1 cellular context compared by ENCODE assay signal in genomic region chr4:119300388-119301131, GRCh38.
TF ChIP-seq lines count a peak whose summit lies in the region.

No MANE protein-coding gene starts in this region.

TF ChIP-seq in HEK293, 187 proteins besides CTCF, POLR2A, EP300 and RAD21 (continued from another document and continues in another):
- no peak for TF ChIP-seq ZNF449 (tag by site-specific recombination; IDR thresholded peaks at IDR 0.05)
- no peak for TF ChIP-seq ZSCAN18 (tag by site-specific recombination; IDR thresholded peaks at IDR 0.05)
- no peak for TF ChIP-seq ZNF362 (tag by site-specific recombination; IDR thresholded peaks at IDR 0.05)
- TF ChIP-seq ZNF184 (tag by site-specific recombination; IDR thresholded peaks at IDR 0.05), result 0 out of 2 replicates have a peak, but pooled peaks have one; percentile 8
- no peak for TF ChIP-seq ZNF214 (tag by site-specific recombination; IDR thresholded peaks at IDR 0.05; ENCODE audit: borderline replicate concordance)
- TF ChIP-seq ZNF18 (tag by site-specific recombination; IDR thresholded peaks at IDR 0.05), result no peak
- TF ChIP-seq SALL2 (tag by site-specific recombination; IDR thresholded peaks at IDR 0.05; ENCODE audit: borderline replicate concordance), result no peak
- TF ChIP-seq ZNF580 (tag by site-specific recombination; IDR thresholded peaks at IDR 0.05), result 0 out of 2 replicates have a peak, but pooled peaks have one; percentile 15
- no peak for TF ChIP-seq KLF10 (tag by site-specific recombination; IDR thresholded peaks at IDR 0.05)
- TF ChIP-seq ZNF132 (tag by site-specific recombination; IDR thresholded peaks at IDR 0.05; ENCODE audit: borderline replicate concordance), result no peak
- TF ChIP-seq ZNF37A (tag by site-specific recombination; IDR thresholded peaks at IDR 0.05), result no peak
- no peak for TF ChIP-seq ZBTB8A (tag by site-specific recombination; IDR thresholded peaks at IDR 0.05)
- TF ChIP-seq ZNF10 (tag by site-specific recombination; IDR thresholded peaks at IDR 0.05), result no peak; the same call in 1 of the 2 replicates
- 0 out of 2 replicates have a peak, but pooled peaks have one; percentile 44 for TF ChIP-seq TRIM28 (IDR thresholded peaks at IDR 0.05; ENCODE audit: borderline replicate concordance, low read length)
- no peak for TF ChIP-seq ZBTB1 (tag by site-specific recombination; IDR thresholded peaks at IDR 0.05)
- no peak for TF ChIP-seq ZBTB10 (tag by site-specific recombination; IDR thresholded peaks at IDR 0.05)
- no peak for TF ChIP-seq ZNF514 (tag by site-specific recombination; IDR thresholded peaks at IDR 0.05)
- TF ChIP-seq BCL11B (tag by site-specific recombination; IDR thresholded peaks at IDR 0.05; ENCODE audit: low read depth), result no peak
- TF ChIP-seq MZF1 (tag by site-specific recombination; IDR thresholded peaks at IDR 0.05; ENCODE audit: borderline replicate concordance), result no peak
- TF ChIP-seq OSR2 (tag by site-specific recombination; IDR thresholded peaks at IDR 0.05), result no peak
- TF ChIP-seq ZNF530 (tag by site-specific recombination; IDR thresholded peaks at IDR 0.05; ENCODE audit: low read depth), result no peak
- TF ChIP-seq ZNF146 (tag by site-specific recombination; IDR thresholded peaks at IDR 0.05), result no peak
- TF ChIP-seq ZNF2 (tag by site-specific recombination; IDR thresholded peaks at IDR 0.05), result 0 out of 2 replicates have a peak, but pooled peaks have one; percentile 51
- no peak for TF ChIP-seq ZNF473 (tag by site-specific recombination; IDR thresholded peaks at IDR 0.05)
- TF ChIP-seq ZNF140 (tag by site-specific recombination; IDR thresholded peaks at IDR 0.05), result no peak
- no peak for TF ChIP-seq ZNF768 (tag by site-specific recombination; IDR thresholded peaks at IDR 0.05)
- TF ChIP-seq PRDM10 (tag by site-specific recombination; IDR thresholded peaks at IDR 0.05), result peak; percentile 33
- TF ChIP-seq KLF8 (tag by site-specific recombination; IDR thresholded peaks at IDR 0.05), result 0 out of 2 replicates have a peak, but pooled peaks have one; percentile 33
- no peak for TF ChIP-seq ZBTB49 (tag by site-specific recombination; IDR thresholded peaks at IDR 0.05; ENCODE audit: low read depth)
- peak; percentile 37 for TF ChIP-seq ZNF629 (tag by site-specific recombination; IDR thresholded peaks at IDR 0.05)
- no peak for TF ChIP-seq ZNF157 (tag by site-specific recombination; IDR thresholded peaks at IDR 0.05)
- no peak for TF ChIP-seq ZNF830 (tag by site-specific recombination; IDR thresholded peaks at IDR 0.05; ENCODE audit: low read depth)
- no peak for TF ChIP-seq ZNF645 (tag by site-specific recombination; IDR thresholded peaks at IDR 0.05)
- no peak for TF ChIP-seq ZNF324 (tag by site-specific recombination; IDR thresholded peaks at IDR 0.05)
- TF ChIP-seq ZNF335 (tag by site-specific recombination; conservative IDR thresholded peaks at IDR 0.05), result peak; percentile 80
- TF ChIP-seq ZNF529 (tag by site-specific recombination; IDR thresholded peaks at IDR 0.05; ENCODE audit: insufficient replicate concordance), result no peak
- no peak for TF ChIP-seq IKZF3 (tag by site-specific recombination; IDR thresholded peaks at IDR 0.05)
- no peak for TF ChIP-seq ZNF664 (tag by site-specific recombination; IDR thresholded peaks at IDR 0.05)
- TF ChIP-seq ZNF423 (tag by site-specific recombination; IDR thresholded peaks at IDR 0.05), result no peak
- TF ChIP-seq TCF7L2 (IDR thresholded peaks at IDR 0.05; ENCODE audit: borderline replicate concordance, low read depth, low read length), result peak; percentile 85; the same call in 1 of the 2 replicates
- TF ChIP-seq INSM2 (tag by site-specific recombination; IDR thresholded peaks at IDR 0.05), result 0 out of 2 replicates have a peak, but pooled peaks have one; percentile 15
- TF ChIP-seq SP3 (tag by site-specific recombination; IDR thresholded peaks at IDR 0.05), result no peak
- TF ChIP-seq ZNF624 (tag by site-specific recombination; IDR thresholded peaks at IDR 0.05), result no peak
- no peak for TF ChIP-seq ZNF658 (tag by site-specific recombination; IDR thresholded peaks at IDR 0.05)
- TF ChIP-seq SP7 (tag by site-specific recombination; IDR thresholded peaks at IDR 0.05), result peak; percentile 48; the same call in 1 of the 2 replicates
- no peak for TF ChIP-seq ZNF843 (tag by site-specific recombination; IDR thresholded peaks at IDR 0.05)
- peak; percentile 97 for TF ChIP-seq ZNF600 (tag by site-specific recombination; IDR thresholded peaks at IDR 0.05)
- no peak for TF ChIP-seq ZNF585B (tag by site-specific recombination; IDR thresholded peaks at IDR 0.05)
- TF ChIP-seq ZNF426 (tag by site-specific recombination; IDR thresholded peaks at IDR 0.05), result no peak
